Comparison of ENCODE assay signal across 21 cellular contexts in genomic region chr1:165117482-165117881, GRCh38.
A peak's percentile ranks its signal among the peaks of the same experiment; 100 is the strongest.
DNase-seq lines count a peak whose midpoint lies in the region; ATAC-seq, FAIRE-seq and TF ChIP-seq lines count a peak whose summit lies in the region.
"Had no signal": no experiment of that assay in that cellular context is flagged by ENCODE, and none has a peak within 500 bp of the region (broad histone marks: within the 10 kb centered on the region; RNA-seq: fewer than 3 reads in every experiment).

No MANE protein-coding gene starts in this region.

- peaks cover 3% of the 10 kb centered on the region for H3K4me1 Mint-ChIP-seq in endothelial cell (ENCODE audit: unreplicated experiment)
- H3K4me1 Mint-ChIP-seq: memory B cell had no signal

- H3K27me3 ChIP-seq in HUES6 (ENCODE audit: control insufficient read depth, insufficient read depth, low read length) (peaks cover 82% of the 10 kb centered on the region), mesendoderm (ENCODE audit: insufficient read depth, low read length, poor library complexity) (peaks cover 22% of the 10 kb centered on the region), aorta (ENCODE audit: control insufficient read depth in 1 of 2, insufficient read depth in 2 of 2, low read length in 1 of 2) (peaks cover 0 to 4% of the 10 kb centered on the region in 2 donors)

- POLR2A ChIA-PET in A549 (lab: Yijun Ruan, JAX) = no interaction called here

- no peak overlapping the region for H3K27ac Mint-ChIP-seq in endothelial cell (ENCODE audit: unreplicated experiment)
- H3K27ac Mint-ChIP-seq: activated CD8-positive, alpha-beta T cell treated with anti-CD3 and anti-CD28 coated beads for 36 hours; activated naive CD4-positive, alpha-beta T cell treated with anti-CD3 and anti-CD28 coated beads for 36 hours; memory B cell; natural killer cell treated with Interleukin-12 subunit alpha and Interleukin-12 subunit beta and Interleukin-15 and Interleukin-18, amount 100 ng/mL, for 72 hours had no signal

- ATAC-seq in A549 = no peak
- ATAC-seq in HG03139 (IDR thresholded peaks at IDR 0.05; ENCODE audit: unreplicated experiment) = no peak
- no peak for ATAC-seq in aorta (ENCODE audit: low FRiP score)
- no peak for ATAC-seq in activated CD4-positive, CD25-positive, alpha-beta regulatory T cell treated with anti-CD3 and anti-CD28 coated beads, Interleukin-2, amount 50 U/mL, for 24 hours
- ATAC-seq: activated CD8-positive, alpha-beta T cell treated with anti-CD3 and anti-CD28 coated beads for 36 hours; HepG2 had no signal

- H3K9ac ChIP-seq in HUES6 (ENCODE audit: low read length) = no peak overlapping the region
- no peak overlapping the region for H3K9ac ChIP-seq in mesendoderm (ENCODE audit: low read length)

- no peaks in the 10 kb centered on the region for H3K9me3 Mint-ChIP-seq in endothelial cell (ENCODE audit: unreplicated experiment)
- H3K9me3 Mint-ChIP-seq: activated CD8-positive, alpha-beta T cell treated with anti-CD3 and anti-CD28 coated beads for 36 hours; activated naive CD4-positive, alpha-beta T cell treated with anti-CD3 and anti-CD28 coated beads for 36 hours; memory B cell; natural killer cell treated with Interleukin-12 subunit alpha and Interleukin-12 subunit beta and Interleukin-15 and Interleukin-18, amount 100 ng/mL, for 72 hours had no signal

- H3K18ac ChIP-seq in mesendoderm (ENCODE audit: low read length) = no peak overlapping the region

- H3K4me3 Mint-ChIP-seq in endothelial cell (ENCODE audit: unreplicated experiment) = no peak overlapping the region
- H3K4me3 Mint-ChIP-seq: activated CD8-positive, alpha-beta T cell treated with anti-CD3 and anti-CD28 coated beads for 36 hours; activated naive CD4-positive, alpha-beta T cell treated with anti-CD3 and anti-CD28 coated beads for 36 hours; memory B cell; natural killer cell treated with Interleukin-12 subunit alpha and Interleukin-12 subunit beta and Interleukin-15 and Interleukin-18, amount 100 ng/mL, for 72 hours had no signal

- no peak overlapping the region for H3K23ac ChIP-seq in mesendoderm (ENCODE audit: low read length)

- H3K79me2 ChIP-seq in mesendoderm (ENCODE audit: control insufficient read depth, insufficient read depth, low read length) = no peaks in the 10 kb centered on the region

- no peak for FAIRE-seq in A549 (lab: Jason Lieb, UNC)
- FAIRE-seq: HepG2 had no signal

- no peak overlapping the region for H3K4ac ChIP-seq in mesendoderm (ENCODE audit: low read depth, low read length)

- intact Hi-C loops in aorta (cut with DNase I) = loop anchor here in 1 of 2 donors (10.0 kb wide), 1 partner anchor 247 kb away; no protein-coding TSS in a partner anchor

- H3K36me3 Mint-ChIP-seq in endothelial cell (ENCODE audit: low read depth, unreplicated experiment) = no peaks in the 10 kb centered on the region
- H3K36me3 Mint-ChIP-seq: memory B cell; natural killer cell treated with Interleukin-12 subunit alpha and Interleukin-12 subunit beta and Interleukin-15 and Interleukin-18, amount 100 ng/mL, for 72 hours had no signal

- H3K56ac ChIP-seq in mesendoderm (ENCODE audit: low read length) = no peak overlapping the region

- H3K4me1 ChIP-seq in A549 (peaks cover 16% of the 10 kb centered on the region), HUES6 (ENCODE audit: control insufficient read depth, insufficient read depth, low read length) (peaks cover 6% of the 10 kb centered on the region), mesendoderm (ENCODE audit: control insufficient read depth, low read depth, low read length) (no peaks in the 10 kb centered on the region), aorta (ENCODE audit: control insufficient read depth in 1 of 2, insufficient read depth in 2 of 2, low read length in 2 of 2) (no peaks in the 10 kb centered on the region)

- no peaks in the 10 kb centered on the region for H3K36me3 ChIP-seq in HUES6 (ENCODE audit: control insufficient read depth, insufficient read depth, low read length)
- no peaks in the 10 kb centered on the region for H3K36me3 ChIP-seq in mesendoderm (ENCODE audit: control insufficient read depth, insufficient read depth, low read length)
- no peaks in the 10 kb centered on the region for H3K36me3 ChIP-seq in aorta (ENCODE audit: control insufficient read depth in 1 of 2, insufficient read depth in 2 of 2, low read length in 1 of 2)
- H3K36me3 ChIP-seq: thoracic aorta had no signal

- no peak overlapping the region for H2BK15ac ChIP-seq in mesendoderm (replicated peaks; ENCODE audit: low read depth)

- H3K9me3 ChIP-seq in A549 (no peaks in the 10 kb centered on the region), HUES6 (ENCODE audit: control insufficient read depth, insufficient read depth, low read depth, low read length) (no peaks in the 10 kb centered on the region), aorta (ENCODE audit: control insufficient read depth, low read length) (peaks cover 2% of the 10 kb centered on the region)
- H3K9me3 ChIP-seq: thoracic aorta had no signal

- no peak for TF ChIP-seq RAD21 in A549 (conservative IDR thresholded peaks at IDR 0.05 in 1 of 2, IDR thresholded peaks at IDR 0.05 in 1 of 2)

- CTCF ChIA-PET in A549 (lab: Yijun Ruan, JAX) = interaction anchor here (1.3 to 1.7 kb wide), 5 partner anchors 9 to 475 kb away, joined by 3 to 6 read pairs (median 5); no protein-coding TSS in a partner anchor

- DNase-seq in A549 (ENCODE audit: low read depth in 1 of 2, low spot score in 1 of 2) (no peak), endothelial cell (ENCODE audit: low spot score) (peak; percentile 40), mesendoderm (peak; percentile 61), NCI-H1436 treated with DMSO at 0.1 percent for 48 hours (lab: John Stamatoyannopoulos, UW) (no peak), aorta (no peak)
- DNase-seq: activated CD4-positive, CD25-positive, alpha-beta regulatory T cell; activated CD8-positive, alpha-beta T cell treated with anti-CD3 and anti-CD28 coated beads for 36 hours; activated naive CD4-positive, alpha-beta T cell treated with anti-CD3 and anti-CD28 coated beads for 36 hours; activated T-cell treated with anti-CD3 and anti-CD28 coated beads, Interleukin-2, amount 50 U/mL, for 1 hour; DND-41; effector CD8-positive, alpha-beta T cell; NCI-H146; NCI-H774; OCI-M1 had no signal

- H4K5ac ChIP-seq in mesendoderm (ENCODE audit: low read length) = no peak overlapping the region

- H4K8ac ChIP-seq in mesendoderm (ENCODE audit: low read depth, low read length) = no peak overlapping the region

- H2AK5ac ChIP-seq in mesendoderm (ENCODE audit: low read length) = no peak overlapping the region

- H2BK5ac ChIP-seq in mesendoderm (ENCODE audit: low read length) = no peak overlapping the region

- H3K4me3 ChIP-seq in A549 (no peak overlapping the region), HUES6 (ENCODE audit: low read depth, low read length) (peak overlapping the region; percentile 43), mesendoderm (ENCODE audit: low read length) (no peak overlapping the region), aorta (ENCODE audit: low read length in 2 of 2) (no peak overlapping the region)
- H3K4me3 ChIP-seq: thoracic aorta had no signal

- TF ChIP-seq EP300 in A549 (IDR thresholded peaks at IDR 0.05) = no peak

- peak overlapping the region; percentile 69 to 77 for H3K27ac ChIP-seq in A549
- H3K27ac ChIP-seq in HUES6 (ENCODE audit: low read depth, low read length) = no peak overlapping the region
- no peak overlapping the region for H3K27ac ChIP-seq in mesendoderm (ENCODE audit: low read depth, low read length)
- H3K27ac ChIP-seq in aorta (ENCODE audit: low read depth in 1 of 2, low read length in 2 of 2) = no peak overlapping the region
- H3K27ac ChIP-seq: thoracic aorta had no signal

- no peaks in the 10 kb centered on the region for H3K79me1 ChIP-seq in mesendoderm (ENCODE audit: low read length)

- WGBS in A549 (ENCODE audit: missing lambda C conversion rate) = 73% methylated on average over 33 of the region's 33 CpGs
- WGBS in mesendoderm (ENCODE audit: extremely low coverage, insufficient coverage, low lambda C conversion rate) = no CpG with 5 or more reads among the region's 33 CpGs
- WGBS in aorta, 2 donors = 2 to 5% methylated on average over 33 of the region's 33 CpGs

- H3K4me2 ChIP-seq in A549 (peak overlapping the region; percentile 50), mesendoderm (ENCODE audit: low read length) (peak overlapping the region; percentile 28)

- no peak overlapping the region for H2BK120ac ChIP-seq in mesendoderm (ENCODE audit: low read depth, low read length)

- no peak for TF ChIP-seq POLR2A in A549 (IDR thresholded peaks at IDR 0.05; ENCODE audit: low read length)

- TF ChIP-seq CTCF in A549 (IDR thresholded peaks at IDR 0.05) = no peak
- TF ChIP-seq CTCF in endothelial cell (IDR thresholded peaks at IDR 0.05; ENCODE audit: unreplicated experiment) = no peak

- H3K27me3 Mint-ChIP-seq in endothelial cell (ENCODE audit: unreplicated experiment) = peaks cover 9% of the 10 kb centered on the region

TF ChIP-seq in A549, 52 proteins besides CTCF, POLR2A, EP300 and RAD21:
- TF ChIP-seq MAFK (IDR thresholded peaks at IDR 0.05; ENCODE audit: partially characterized antibody) = no peak

Comparison
In these comparisons a context has a peak if more than half of its experiments do, and no peak if none do; other contexts are left out.
1. DNase-seq: peak in endothelial cell (single experiment) and mesendoderm (single experiment); none in A549 (0 of 2), NCI-H1436 treated with DMSO at 0.1 percent for 48 hours (single experiment) and aorta (0 of 2).
2. H3K27ac ChIP-seq: peak in A549 (2 of 2); none in HUES6 (single experiment), mesendoderm (single experiment) and aorta (0 of 2).